In the genomic region with DNA sequence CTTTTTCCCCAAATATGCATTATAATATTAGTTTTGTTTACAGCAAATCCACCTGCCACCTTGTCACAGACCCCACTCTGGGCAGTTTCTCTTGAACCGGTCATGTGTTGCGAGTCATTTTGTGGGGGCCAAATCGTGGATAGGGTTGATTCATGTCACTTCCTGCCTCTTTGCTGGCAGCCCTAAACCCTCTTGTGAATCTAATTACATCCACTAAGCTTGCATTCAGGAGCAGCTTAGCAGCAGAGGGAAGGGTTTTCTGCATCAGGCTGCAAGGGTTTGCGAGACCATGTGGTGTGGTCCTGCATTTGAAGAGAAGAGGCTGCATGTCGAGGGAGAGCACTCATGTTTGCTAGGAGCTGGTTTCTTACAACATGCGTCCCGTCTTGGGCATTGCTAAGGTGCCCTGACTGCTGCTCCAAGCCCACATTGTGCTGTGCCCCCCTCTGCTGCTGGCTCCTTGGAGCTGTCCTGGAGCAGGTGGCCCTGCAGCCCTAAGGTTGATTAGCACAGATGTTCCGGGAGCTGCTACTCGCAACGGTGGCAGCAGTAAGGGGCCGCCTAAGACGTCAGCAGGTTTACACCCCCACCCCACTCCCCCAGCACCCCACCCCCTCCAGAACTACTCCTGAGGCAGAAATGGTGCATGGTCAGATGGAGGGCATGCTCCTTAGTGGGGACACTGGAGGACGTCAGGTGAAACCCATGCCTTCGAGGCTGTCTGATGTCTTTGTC, we compare ENCODE assay signal across 1 cellular context.
TF ChIP-seq lines count a peak whose summit lies in the region.

No MANE protein-coding gene starts in this region.

TF ChIP-seq in HepG2, 621 proteins besides CTCF, POLR2A, EP300 and RAD21 (continued from another document):
- TF ChIP-seq FOXO4 (CRISPR knock-in tag; conservative IDR thresholded peaks at IDR 0.05) (no peak), SMAD9 (CRISPR knock-in tag; IDR thresholded peaks at IDR 0.05) (no peak)
TF ChIP-seq in HepG2: peak in this region for 0.
